Comparison of ENCODE assay signal across 11 cellular contexts in genomic region chr1:8662380-8663072, GRCh38.
DNase-seq lines count a peak whose midpoint lies in the region; ATAC-seq, FAIRE-seq and TF ChIP-seq lines count a peak whose summit lies in the region.
"Had no signal": no experiment of that assay in that cellular context is flagged by ENCODE, and none has a peak within 500 bp of the region (broad histone marks: within the 10 kb centered on the region; RNA-seq: fewer than 3 reads in every experiment).

No MANE protein-coding gene starts in this region.

- POLR2A ChIA-PET in A549 (lab: Yijun Ruan, JAX) (no interaction called here), activated B cell treated with CpG ODN at 0.5 μM for 24 hours (lab: Charles Lee) (interaction anchor here (0.9 to 1.4 kb wide), 4 partner anchors 8 to 56 kb away, joined by 3 to 6 read pairs (median 3); no protein-coding TSS in a partner anchor)

- TF ChIP-seq POLR2A in A549 (IDR thresholded peaks at IDR 0.05; ENCODE audit: low read length): no peak

- H3K36me3 ChIP-seq in DOHH2 (ENCODE audit: control insufficient read depth, low read length): no peaks in the 10 kb centered on the region
- H3K36me3 ChIP-seq in mesodermal cell (ENCODE audit: control insufficient read depth, insufficient read depth, low read length): peaks cover 13% of the 10 kb centered on the region

- H3K4me1 Mint-ChIP-seq in activated B cell treated with CpG ODN at 0.5 μM for 24 hours: peaks cover 22% of the 10 kb centered on the region

- H3K79me2 ChIP-seq in DOHH2 (ENCODE audit: control insufficient read depth, low read length): peaks cover 97% of the 10 kb centered on the region

- H3K4me3 Mint-ChIP-seq in activated B cell treated with CpG ODN at 0.5 μM for 24 hours: peak overlapping the region; percentile 3
- H3K4me3 Mint-ChIP-seq: CD8-positive, alpha-beta memory T cell; dendritic cell treated with granulocyte-macrophage colony-stimulating factor and Interleukin-4, amounts not matched to agents 40 ng/mL and 50 ng/mL, for 4 days had no signal

- ATAC-seq in A549 (no peak), activated B cell treated with CpG ODN at 0.5 μM for 24 hours (ENCODE audit: low read depth) (no peak)
- no peak for ATAC-seq in activated CD4-positive, CD25-positive, alpha-beta regulatory T cell treated with anti-CD3 and anti-CD28 coated beads, Interleukin-2, amount 50 U/mL, for 24 hours

- H3K9me2 ChIP-seq in DOHH2 (replicated peaks; ENCODE audit: control insufficient read depth, low read length): no peaks in the 10 kb centered on the region

- peaks cover 69% of the 10 kb centered on the region for H3K4me1 ChIP-seq in A549
- peaks cover 94% of the 10 kb centered on the region for H3K4me1 ChIP-seq in DOHH2 (ENCODE audit: control insufficient read depth, low read length)
- H3K4me1 ChIP-seq in mesodermal cell (ENCODE audit: control insufficient read depth, insufficient read depth, low read length, poor library complexity, severe bottlenecking): peaks cover 58% of the 10 kb centered on the region

- no peaks in the 10 kb centered on the region for H3K27me3 Mint-ChIP-seq in activated B cell treated with CpG ODN at 0.5 μM for 24 hours
- H3K27me3 Mint-ChIP-seq: CD8-positive, alpha-beta memory T cell; dendritic cell treated with granulocyte-macrophage colony-stimulating factor and Interleukin-4, amounts not matched to agents 40 ng/mL and 50 ng/mL, for 4 days had no signal

- WGBS in A549 (ENCODE audit: missing lambda C conversion rate): 96% methylated on average over 4 of the region's 4 CpGs
- 93 to 100% methylated on average over 2 of the region's 4 CpGs for WGBS in mesodermal cell (ENCODE audit: insufficient coverage in 2 of 2), 2 experiments

- peaks cover 2% of the 10 kb centered on the region for H3K36me3 Mint-ChIP-seq in activated B cell treated with CpG ODN at 0.5 μM for 24 hours (ENCODE audit: low read depth)
- H3K36me3 Mint-ChIP-seq: CD8-positive, alpha-beta memory T cell had no signal

- no peaks in the 10 kb centered on the region for H3K9me3 ChIP-seq in A549
- no peaks in the 10 kb centered on the region for H3K9me3 ChIP-seq in DOHH2 (ENCODE audit: control insufficient read depth, insufficient read depth, low read length)
- H3K9me3 ChIP-seq in mesodermal cell (ENCODE audit: control insufficient read depth, low read length): no peaks in the 10 kb centered on the region

- H3K4me2 ChIP-seq in A549 (peak overlapping the region; percentile 44), DOHH2 (ENCODE audit: low read length) (peak overlapping the region; percentile 73)

- TF ChIP-seq CTCF in A549 (IDR thresholded peaks at IDR 0.05) (no peak), DOHH2 (IDR thresholded peaks at IDR 0.05; ENCODE audit: low read depth, low read length, poor library complexity, severe bottlenecking) (no peak), activated B cell treated with CpG ODN at 0.5 μM for 24 hours (IDR thresholded peaks at IDR 0.05) (no peak)

- FAIRE-seq in A549 (lab: Jason Lieb, UNC): no peak

- no peaks in the 10 kb centered on the region for H3K9me3 Mint-ChIP-seq in activated B cell treated with CpG ODN at 0.5 μM for 24 hours
- H3K9me3 Mint-ChIP-seq: CD8-positive, alpha-beta memory T cell; dendritic cell treated with granulocyte-macrophage colony-stimulating factor and Interleukin-4, amounts not matched to agents 40 ng/mL and 50 ng/mL, for 4 days had no signal

- no peak for TF ChIP-seq RAD21 in A549 (conservative IDR thresholded peaks at IDR 0.05 in 1 of 2, IDR thresholded peaks at IDR 0.05 in 1 of 2)

- intact Hi-C loops in activated B cell treated with CpG ODN at 0.5 μM for 24 hours (cut with micrococcal nuclease): loop anchor here (5.0 kb wide), 1 partner anchor 40 kb away; no protein-coding TSS in a partner anchor

- H3K27ac Mint-ChIP-seq in activated B cell treated with CpG ODN at 0.5 μM for 24 hours: peak overlapping the region; percentile 36
- H3K27ac Mint-ChIP-seq: dendritic cell treated with granulocyte-macrophage colony-stimulating factor and Interleukin-4, amounts not matched to agents 40 ng/mL and 50 ng/mL, for 4 days had no signal

- H4K20me1 ChIP-seq in DOHH2 (ENCODE audit: control insufficient read depth, insufficient read depth, low read depth, low read length): peaks cover 15% of the 10 kb centered on the region

- TF ChIP-seq EP300 in A549 (IDR thresholded peaks at IDR 0.05): no peak

- H3K27ac ChIP-seq in A549: peak overlapping the region; percentile 22 to 73; a peak in 4 of 6 replicates
- peak overlapping the region; percentile 69 for H3K27ac ChIP-seq in DOHH2 (ENCODE audit: low read depth, low read length)
- H3K27ac ChIP-seq in mesodermal cell (ENCODE audit: low read depth, low read length, severe bottlenecking): peak overlapping the region; percentile 87

- H3F3A ChIP-seq in DOHH2 (ENCODE audit: control insufficient read depth, insufficient read depth): peaks cover 10% of the 10 kb centered on the region

- no peak overlapping the region for H3K4me3 ChIP-seq in A549
- H3K4me3 ChIP-seq in DOHH2 (ENCODE audit: low read length): peak overlapping the region; percentile 53
- H3K4me3 ChIP-seq in mesodermal cell (ENCODE audit: extremely low read depth, insufficient read depth, low read length, poor library complexity, severe bottlenecking): no peak overlapping the region

- no peak for DNase-seq in A549 (ENCODE audit: low read depth in 1 of 2, low spot score in 1 of 2)
- DNase-seq in activated B cell treated with CpG ODN at 0.5 μM for 24 hours: no peak
- no peak for DNase-seq in NCI-H1694 (lab: John Stamatoyannopoulos, UW)
- no peak for DNase-seq in NCI-H345 (lab: John Stamatoyannopoulos, UW)
- DNase-seq in OCI-M1 (lab: John Stamatoyannopoulos, UW): no peak
- DNase-seq: CD8-positive, alpha-beta memory T cell; NCI-H1048 had no signal

- CTCF ChIA-PET in A549 (lab: Yijun Ruan, JAX) (interaction anchor here (1.1 kb wide), 1 partner anchor 101 kb away, joined by 4 read pairs; no protein-coding TSS in a partner anchor), activated B cell treated with CpG ODN at 0.5 μM for 24 hours (lab: Charles Lee) (interaction anchor here (1.2 to 3.5 kb wide), 3 partner anchors 9 to 101 kb away, joined by 4 to 16 read pairs (median 4); no protein-coding TSS in a partner anchor)

- H3K27me3 ChIP-seq in DOHH2 (ENCODE audit: control insufficient read depth, low read length): no peaks in the 10 kb centered on the region

TF ChIP-seq in A549, 52 proteins besides CTCF, POLR2A, EP300 and RAD21:
- no peak for TF ChIP-seq MYC (IDR thresholded peaks at IDR 0.05; ENCODE audit: borderline replicate concordance, low read length)
- no peak for TF ChIP-seq JUN (IDR thresholded peaks at IDR 0.05)
- TF ChIP-seq ATOH8 (CRISPR knock-in tag; IDR thresholded peaks at IDR 0.05; ENCODE audit: low read depth): no peak
- TF ChIP-seq RFX5 (IDR thresholded peaks at IDR 0.05): no peak
- no peak for TF ChIP-seq CHD4 (IDR thresholded peaks at IDR 0.05; ENCODE audit: borderline replicate concordance)
- no peak for TF ChIP-seq SREBF2 (IDR thresholded peaks at IDR 0.05)
- TF ChIP-seq MAX (IDR thresholded peaks at IDR 0.05): no peak
- TF ChIP-seq PBX3 (IDR thresholded peaks at IDR 0.05): no peak
- no peak for TF ChIP-seq HOXB5 (CRISPR knock-in tag; IDR thresholded peaks at IDR 0.05)
- no peak for TF ChIP-seq GATA3 (IDR thresholded peaks at IDR 0.05; ENCODE audit: borderline replicate concordance)
- TF ChIP-seq RCOR1 (IDR thresholded peaks at IDR 0.05; ENCODE audit: low read depth, low read length): no peak
